20 cellular contexts compared by ENCODE assay signal in genomic region chr3:63995056-63995576, GRCh38. TPM values are rescaled to one million over a fixed set of nuclear protein-coding genes. Genes with fewer than 3 reads are reported as not detected.
DNase-seq lines count a peak whose midpoint lies in the region; ATAC-seq, FAIRE-seq and TF ChIP-seq lines count a peak whose summit lies in the region.
"Had no signal": no experiment of that assay in that cellular context is flagged by ENCODE, and none has a peak within 500 bp of the region (broad histone marks: within the 10 kb centered on the region; RNA-seq: fewer than 3 reads in every experiment).

No MANE protein-coding gene starts in this region.

- H3K36me3 Mint-ChIP-seq in CD4-positive, CD25-positive, alpha-beta regulatory T cell, result peaks cover 72% of the 10 kb centered on the region
- peaks cover 92% of the 10 kb centered on the region for H3K36me3 Mint-ChIP-seq in CD8-positive, alpha-beta T cell
- H3K36me3 Mint-ChIP-seq in activated CD8-positive, alpha-beta T cell treated with anti-CD3 and anti-CD28 coated beads for 36 hours (ENCODE audit: low read depth), result peaks cover 70% of the 10 kb centered on the region
- peaks cover 19 to 63% (median 41%) of the 10 kb centered on the region in 5 donors for H3K36me3 Mint-ChIP-seq in naive thymus-derived CD4-positive, alpha-beta T cell

- intact Hi-C loops in CD8-positive, alpha-beta T cell (cut with DNase I, micrococcal nuclease), result no loop called here
- intact Hi-C loops in activated CD8-positive, alpha-beta T cell treated with anti-CD3 and anti-CD28 coated beads for 36 hours (cut with micrococcal nuclease), result no loop called here
- intact Hi-C loops in naive thymus-derived CD4-positive, alpha-beta T cell (cut with micrococcal nuclease), result no loop called here
- intact Hi-C loops in body of pancreas (cut with DNase I), result loop anchor here (10.0 kb wide), 1 partner anchor 80 kb away; the partner anchor contains the start of gene SCAANT1

- no peak overlapping the region for H3K27ac ChIP-seq in CD4-positive, CD25-positive, alpha-beta regulatory T cell (ENCODE audit: insufficient read depth, low read length, poor library complexity, severe bottlenecking)
- H3K27ac ChIP-seq in CD8-positive, alpha-beta T cell (ENCODE audit: low read depth, low read length), result no peak overlapping the region
- H3K27ac ChIP-seq in naive thymus-derived CD4-positive, alpha-beta T cell (ENCODE audit: low read depth, low read length), result peak overlapping the region; percentile 34
- H3K27ac ChIP-seq in body of pancreas, result peak overlapping the region in 2 of 4 donors; percentile 31 to 32
- H3K27ac ChIP-seq: parathyroid adenoma had no signal

- no peaks in the 10 kb centered on the region for H3K27me3 Mint-ChIP-seq in CD4-positive, CD25-positive, alpha-beta regulatory T cell
- no peaks in the 10 kb centered on the region for H3K27me3 Mint-ChIP-seq in CD8-positive, alpha-beta T cell (ENCODE audit: low read depth)
- no peaks in the 10 kb centered on the region for H3K27me3 Mint-ChIP-seq in activated CD8-positive, alpha-beta T cell treated with anti-CD3 and anti-CD28 coated beads for 36 hours
- no peaks in the 10 kb centered on the region for H3K27me3 Mint-ChIP-seq in naive thymus-derived CD4-positive, alpha-beta T cell
- H3K27me3 Mint-ChIP-seq: B cell; effector memory CD8-positive, alpha-beta T cell had no signal

- no peak for DNase-seq in CD4-positive, CD25-positive, alpha-beta regulatory T cell
- DNase-seq in CD8-positive, alpha-beta T cell, result no peak
- no peak for DNase-seq in activated CD8-positive, alpha-beta T cell treated with anti-CD3 and anti-CD28 coated beads for 36 hours
- peak in 3 of 9 donors; percentile 24 to 32 (median 28) for DNase-seq in naive thymus-derived CD4-positive, alpha-beta T cell
- DNase-seq in HTR-8/SVneo (ENCODE audit: insufficient read length, low spot score), result no peak
- no peak for DNase-seq in body of pancreas
- no peak for DNase-seq in GM10248 (ENCODE audit: extremely low spot score)
- DNase-seq: anterior cingulate cortex; cerebellar nuclear complex; effector memory CD8-positive, alpha-beta T cell; glutamatergic neuron; HCEC 1CT; NCI-H1092 treated with DMSO at 0.1 percent for 48 hours; NCI-H2107; NCI-H524 treated with DMSO at 0.1 percent for 48 hours; stimulated activated CD4-positive, alpha-beta T cell treated with anti-CD3 and anti-CD28 coated beads, Interleukin-2, amount 100 ng/mL, for 48 hours had no signal

- no peak for TF ChIP-seq CTCF in CD8-positive, alpha-beta T cell (IDR thresholded peaks at IDR 0.05)
- TF ChIP-seq CTCF in activated CD8-positive, alpha-beta T cell treated with anti-CD3 and anti-CD28 coated beads for 36 hours (IDR thresholded peaks at IDR 0.05), result no peak
- TF ChIP-seq CTCF in body of pancreas (IDR thresholded peaks at IDR 0.05), result no peak
- TF ChIP-seq CTCF in GM10248 (IDR thresholded peaks at IDR 0.05; ENCODE audit: control extremely low read depth, extremely low read depth, low read depth, missing control alignments), result no peak

- peaks cover 26 to 61% (median 34%) of the 10 kb centered on the region in 4 donors for H3K4me1 Mint-ChIP-seq in CD4-positive, CD25-positive, alpha-beta regulatory T cell
- H3K4me1 Mint-ChIP-seq in CD8-positive, alpha-beta T cell (ENCODE audit: low read depth), result peaks cover 58% of the 10 kb centered on the region
- peaks cover 27% of the 10 kb centered on the region for H3K4me1 Mint-ChIP-seq in activated CD8-positive, alpha-beta T cell treated with anti-CD3 and anti-CD28 coated beads for 36 hours (ENCODE audit: low read depth)
- peaks cover 30 to 82% (median 69%) of the 10 kb centered on the region in 7 donors for H3K4me1 Mint-ChIP-seq in naive thymus-derived CD4-positive, alpha-beta T cell
- H3K4me1 Mint-ChIP-seq: B cell had no signal

- no peak overlapping the region for H3K4me3 Mint-ChIP-seq in CD4-positive, CD25-positive, alpha-beta regulatory T cell
- H3K4me3 Mint-ChIP-seq in CD8-positive, alpha-beta T cell, result no peak overlapping the region
- H3K4me3 Mint-ChIP-seq in activated CD8-positive, alpha-beta T cell treated with anti-CD3 and anti-CD28 coated beads for 36 hours, result no peak overlapping the region
- peak overlapping the region in 2 of 10 donors; percentile 18 to 20 for H3K4me3 Mint-ChIP-seq in naive thymus-derived CD4-positive, alpha-beta T cell
- H3K4me3 Mint-ChIP-seq: B cell; effector memory CD8-positive, alpha-beta T cell had no signal

- no peak for FAIRE-seq in HTR-8/SVneo (lab: Jason Lieb, UNC)

- no peaks in the 10 kb centered on the region for H3K4me1 ChIP-seq in CD4-positive, CD25-positive, alpha-beta regulatory T cell (ENCODE audit: control insufficient read depth, insufficient read depth, low read length, poor library complexity, severe bottlenecking)
- H3K4me1 ChIP-seq in CD8-positive, alpha-beta T cell (ENCODE audit: insufficient read depth, low read length), result peaks cover 11% of the 10 kb centered on the region
- peaks cover 0 to 10% of the 10 kb centered on the region in 2 donors for H3K4me1 ChIP-seq in naive thymus-derived CD4-positive, alpha-beta T cell (ENCODE audit: control insufficient read depth in 2 of 2, insufficient read depth in 2 of 2, low read length in 2 of 2)
- H3K4me1 ChIP-seq in body of pancreas, result peaks cover 48% of the 10 kb centered on the region
- H3K4me1 ChIP-seq: parathyroid adenoma had no signal

- no peak for TF ChIP-seq POLR2A in body of pancreas (IDR thresholded peaks at IDR 0.05)

- H3K4me3 ChIP-seq in CD4-positive, CD25-positive, alpha-beta regulatory T cell (ENCODE audit: low read depth, low read length), result no peak overlapping the region
- H3K4me3 ChIP-seq in CD8-positive, alpha-beta T cell (ENCODE audit: low read depth, low read length), result no peak overlapping the region
- H3K4me3 ChIP-seq in naive thymus-derived CD4-positive, alpha-beta T cell (ENCODE audit: low read length), result no peak overlapping the region
- no peak overlapping the region for H3K4me3 ChIP-seq in body of pancreas

- H3K36me3 ChIP-seq in CD4-positive, CD25-positive, alpha-beta regulatory T cell (ENCODE audit: control insufficient read depth, insufficient read depth, low read length), result peaks cover 98% of the 10 kb centered on the region
- peaks cover 89% of the 10 kb centered on the region for H3K36me3 ChIP-seq in CD8-positive, alpha-beta T cell (ENCODE audit: insufficient read depth, low read length)
- peaks cover 47 to 89% (median 51%) of the 10 kb centered on the region in 3 experiments for H3K36me3 ChIP-seq in naive thymus-derived CD4-positive, alpha-beta T cell (ENCODE audit: control insufficient read depth in 2 of 3, insufficient read depth in 3 of 3, low read length in 3 of 3)
- H3K36me3 ChIP-seq in body of pancreas (replicated peaks in 1 of 2; ENCODE audit: insufficient read depth in 1 of 2, low read depth in 2 of 2), result peaks cover 0 to 20% of the 10 kb centered on the region in 2 donors

- CTCF ChIA-PET in CD8-positive, alpha-beta T cell (lab: Charles Lee), result interaction anchor here (0.9 to 12.7 kb wide), 8 partner anchors 8 to 489 kb away, joined by 3 to 313 read pairs (median 20); no protein-coding TSS in a partner anchor
- CTCF ChIA-PET in activated CD8-positive, alpha-beta T cell treated with anti-CD3 and anti-CD28 coated beads for 36 hours (lab: Charles Lee), result interaction anchor here (1.1 to 28.1 kb wide), 6 partner anchors 8 to 102 kb away, joined by 3 to 595 read pairs (median 5); no protein-coding TSS in a partner anchor
- CTCF ChIA-PET in naive thymus-derived CD4-positive, alpha-beta T cell (lab: Charles Lee), result interaction anchor here (2.7 to 10.9 kb wide), 3 partner anchors 15 to 29 kb away, joined by 16 to 249 read pairs (median 111); no protein-coding TSS in a partner anchor
- CTCF ChIA-PET in GM10248 (lab: Yijun Ruan, JAX), result interaction anchor here (1.1 to 4.4 kb wide), 8 partner anchors 9 to 644 kb away, joined by 4 to 82 read pairs (median 20); partner anchors contain the start of gene PSMD6

- H3K27ac Mint-ChIP-seq in CD4-positive, CD25-positive, alpha-beta regulatory T cell, result peak overlapping the region in 2 of 3 donors; percentile 84 to 88
- peak overlapping the region; percentile 33 for H3K27ac Mint-ChIP-seq in CD8-positive, alpha-beta T cell
- H3K27ac Mint-ChIP-seq in activated CD8-positive, alpha-beta T cell treated with anti-CD3 and anti-CD28 coated beads for 36 hours, result peak overlapping the region; percentile 71
- H3K27ac Mint-ChIP-seq in naive thymus-derived CD4-positive, alpha-beta T cell, result peak overlapping the region; percentile 37 to 94 (median 71)
- H3K27ac Mint-ChIP-seq: B cell had no signal

- H3K27me3 ChIP-seq in CD4-positive, CD25-positive, alpha-beta regulatory T cell (ENCODE audit: control insufficient read depth, insufficient read depth, low read length), result no peaks in the 10 kb centered on the region
- H3K27me3 ChIP-seq in CD8-positive, alpha-beta T cell (ENCODE audit: insufficient read depth, low read length), result no peaks in the 10 kb centered on the region
- no peaks in the 10 kb centered on the region for H3K27me3 ChIP-seq in naive thymus-derived CD4-positive, alpha-beta T cell (ENCODE audit: control insufficient read depth in 2 of 2, insufficient read depth in 2 of 2, low read length in 2 of 2)
- no peaks in the 10 kb centered on the region for H3K27me3 ChIP-seq in body of pancreas

- POLR2A ChIA-PET in CD8-positive, alpha-beta T cell (lab: Charles Lee), result interaction anchor here (1.0 to 1.7 kb wide), 3 partner anchors 23 to 39 kb away, joined by 3 to 5 read pairs (median 4); no protein-coding TSS in a partner anchor
- POLR2A ChIA-PET in activated CD8-positive, alpha-beta T cell treated with anti-CD3 and anti-CD28 coated beads for 36 hours (lab: Charles Lee), result interaction anchor here (0.7 to 1.9 kb wide), 2 partner anchors 9 to 33 kb away, joined by 3 to 5 read pairs; no protein-coding TSS in a partner anchor
- POLR2A ChIA-PET in naive thymus-derived CD4-positive, alpha-beta T cell (lab: Charles Lee), result interaction anchor here (1.2 to 7.5 kb wide), 6 partner anchors 10 to 33 kb away, joined by 4 to 50 read pairs (median 10); no protein-coding TSS in a partner anchor
- POLR2A ChIA-PET in GM10248 (lab: Yijun Ruan, JAX), result no interaction called here

- no peak for ATAC-seq in CD4-positive, CD25-positive, alpha-beta regulatory T cell (ENCODE audit: low read depth in 2 of 2)
- no peak for ATAC-seq in CD8-positive, alpha-beta T cell
- peak; percentile 58 for ATAC-seq in activated CD8-positive, alpha-beta T cell treated with anti-CD3 and anti-CD28 coated beads for 36 hours
- ATAC-seq in naive thymus-derived CD4-positive, alpha-beta T cell, result peak; percentile 45
- no peak for ATAC-seq in body of pancreas
- ATAC-seq: activated CD4-positive, CD25-positive, alpha-beta regulatory T cell treated with anti-CD3 and anti-CD28 coated beads, Interleukin-2, amount 50 U/mL, for 24 hours; effector memory CD8-positive, alpha-beta T cell; Right ventricle myocardium inferior had no signal

- H3K9me3 ChIP-seq in CD4-positive, CD25-positive, alpha-beta regulatory T cell (ENCODE audit: control insufficient read depth in 2 of 2, low read length in 2 of 2), result no peaks in the 10 kb centered on the region
- H3K9me3 ChIP-seq in CD8-positive, alpha-beta T cell (ENCODE audit: low read length), result no peaks in the 10 kb centered on the region
- H3K9me3 ChIP-seq in naive thymus-derived CD4-positive, alpha-beta T cell (ENCODE audit: control insufficient read depth in 2 of 3, low read length in 3 of 3), result no peaks in the 10 kb centered on the region
- no peaks in the 10 kb centered on the region for H3K9me3 ChIP-seq in body of pancreas

- 82 to 93% methylated on average over 7 of the region's 7 CpGs for WGBS in body of pancreas, 2 donors

- H3K9me3 Mint-ChIP-seq in CD4-positive, CD25-positive, alpha-beta regulatory T cell, result no peaks in the 10 kb centered on the region
- no peaks in the 10 kb centered on the region for H3K9me3 Mint-ChIP-seq in CD8-positive, alpha-beta T cell
- H3K9me3 Mint-ChIP-seq in activated CD8-positive, alpha-beta T cell treated with anti-CD3 and anti-CD28 coated beads for 36 hours, result no peaks in the 10 kb centered on the region
- no peaks in the 10 kb centered on the region for H3K9me3 Mint-ChIP-seq in naive thymus-derived CD4-positive, alpha-beta T cell
- H3K9me3 Mint-ChIP-seq: effector memory CD8-positive, alpha-beta T cell had no signal

RNA-seq across cellular contexts. Expression of gene PSMD6, which starts 28.2 kb away (rescaled TPM):
- 86.7 TPM for total RNA-seq in CD4-positive, CD25-positive, alpha-beta regulatory T cell
- 100 to 1,000 TPM; 119 to 139 (median 124) TPM for polyA plus RNA-seq in CD4-positive, CD25-positive, alpha-beta regulatory T cell
- total RNA-seq in CD8-positive, alpha-beta T cell, result 100 to 1,000 TPM; 134 to 138 TPM
- total RNA-seq in activated CD8-positive, alpha-beta T cell treated with anti-CD3 and anti-CD28 coated beads for 36 hours, result 100 to 1,000 TPM; 110 to 113 TPM
- total RNA-seq in naive thymus-derived CD4-positive, alpha-beta T cell, result 100 to 1,000 TPM in 1 of 5 experiments, 10 to 100 TPM in 4; 63.4 to 103 (median 84.1) TPM
- 100 to 1,000 TPM; 119 to 134 TPM for polyA plus RNA-seq in naive thymus-derived CD4-positive, alpha-beta T cell
- 10 to 100 TPM; 88.7 to 98.3 TPM for total RNA-seq in body of pancreas

Comparison
In these comparisons a context has a peak if more than half of its experiments do, and no peak if none do; other contexts are left out.
1. ATAC-seq: peak in activated CD8-positive, alpha-beta T cell treated with anti-CD3 and anti-CD28 coated beads for 36 hours (single experiment) and naive thymus-derived CD4-positive, alpha-beta T cell (single experiment); none in CD4-positive, CD25-positive, alpha-beta regulatory T cell (0 of 2), CD8-positive, alpha-beta T cell (single experiment) and body of pancreas (single experiment).
2. H3K27ac Mint-ChIP-seq: peak in every context shown above with its lines; median percentile 86 in CD4-positive, CD25-positive, alpha-beta regulatory T cell; 71 in activated CD8-positive, alpha-beta T cell treated with anti-CD3 and anti-CD28 coated beads for 36 hours; 71 in naive thymus-derived CD4-positive, alpha-beta T cell; 33 in CD8-positive, alpha-beta T cell.